Comparison of ENCODE assay signal across 1 cellular context in the genomic region with DNA sequence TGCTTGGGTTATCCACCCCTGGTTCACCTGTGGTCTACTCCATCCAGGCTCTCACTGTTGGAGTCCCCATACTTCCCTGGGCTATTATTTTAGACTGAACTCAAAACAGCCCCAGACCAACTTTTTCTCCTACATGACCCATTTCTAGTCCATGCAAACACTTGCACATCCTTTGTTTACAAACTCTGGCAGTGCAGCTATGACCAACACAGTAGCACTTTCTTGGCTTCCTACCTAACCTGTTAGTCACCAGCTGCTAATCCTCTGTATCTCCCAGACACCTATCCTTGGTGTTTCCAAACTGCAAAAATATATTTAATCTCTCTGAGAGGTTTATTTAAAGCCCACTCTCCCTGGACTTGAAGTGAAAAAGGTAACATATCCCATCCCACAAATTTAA.
TF ChIP-seq lines count a peak whose summit lies in the region.

No MANE protein-coding gene starts in this region.

TF ChIP-seq in H1, 55 proteins besides CTCF, POLR2A, EP300 and RAD21:
- TF ChIP-seq TCF12 (IDR thresholded peaks at IDR 0.05; ENCODE audit: low read depth, low read length): no peak
- TF ChIP-seq NANOG (IDR thresholded peaks at IDR 0.05; ENCODE audit: insufficient read depth, low read depth, low read length, poor library complexity, severe bottlenecking): no peak
- TF ChIP-seq SP1 (IDR thresholded peaks at IDR 0.05; ENCODE audit: low read depth, low read length): no peak
- no peak for TF ChIP-seq SUZ12 (IDR thresholded peaks at IDR 0.05; ENCODE audit: low read length)
- TF ChIP-seq POLR2AphosphoS5 (IDR thresholded peaks at IDR 0.05; ENCODE audit: low read depth, low read length): no peak
- TF ChIP-seq, protein P1, sequence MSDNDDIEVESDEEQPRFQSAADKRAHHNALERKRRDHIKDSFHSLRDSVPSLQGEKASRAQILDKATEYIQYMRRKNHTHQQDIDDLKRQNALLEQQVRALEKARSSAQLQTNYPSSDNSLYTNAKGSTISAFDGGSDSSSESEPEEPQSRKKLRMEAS (IDR thresholded peaks at IDR 0.05): no peak
- no peak for TF ChIP-seq HDAC2 (IDR thresholded peaks at IDR 0.05; ENCODE audit: borderline replicate concordance in 1 of 2, low read depth in 2 of 2, low read length in 2 of 2)
